In the genomic region with DNA sequence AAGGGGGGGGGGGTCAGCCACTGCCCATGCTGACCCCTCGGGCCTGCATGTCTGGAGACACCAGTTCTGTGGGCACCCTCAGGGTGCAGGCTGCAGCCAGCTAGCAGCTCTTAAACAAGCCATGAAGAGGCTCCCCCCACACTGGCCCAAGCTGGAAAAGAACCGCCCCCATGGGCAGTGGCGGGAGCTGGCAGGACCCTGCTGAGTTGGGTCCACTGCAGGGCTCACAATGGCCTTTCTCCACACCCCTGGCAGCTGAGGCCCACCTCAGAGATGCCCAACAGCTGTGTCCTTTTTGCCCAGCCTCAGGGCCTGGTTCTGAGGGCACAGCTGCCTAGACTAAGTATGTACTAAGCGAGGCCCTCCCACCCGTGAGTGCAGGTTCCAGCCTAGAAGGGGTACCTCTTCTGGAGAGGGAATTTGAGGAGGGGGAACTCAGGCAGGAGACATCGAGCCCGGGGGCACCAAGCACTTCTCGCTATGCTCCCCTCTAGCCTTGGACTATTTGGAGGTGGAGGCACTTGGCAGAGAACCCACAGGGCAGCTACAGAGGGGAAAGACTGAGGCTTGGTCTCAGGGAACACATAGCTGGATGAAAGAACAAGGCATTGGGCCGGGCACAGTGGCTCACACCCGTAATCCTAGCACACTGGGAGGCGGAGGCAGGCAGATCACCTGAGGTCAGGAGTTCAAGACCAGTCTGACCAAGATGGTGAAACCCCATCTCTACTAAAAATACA, we compare ENCODE assay signal across 12 cellular contexts. TPM values are rescaled to one million over a fixed set of nuclear protein-coding genes. Genes with fewer than 3 reads are reported as not detected.
DNase-seq lines count a peak whose midpoint lies in the region; ATAC-seq and TF ChIP-seq lines count a peak whose summit lies in the region.
"Had no signal": no experiment of that assay in that cellular context is flagged by ENCODE, and none has a peak within 500 bp of the region (broad histone marks: within the 10 kb centered on the region; RNA-seq: fewer than 3 reads in every experiment).

No MANE protein-coding gene starts in this region.

- CTCF ChIA-PET in CD4-positive, alpha-beta T cell (lab: Charles Lee): interaction anchor here (3.0 to 5.8 kb wide), 4 partner anchors 10 to 102 kb away, joined by 7 to 38 read pairs (median 20); no protein-coding TSS in a partner anchor

- ATAC-seq in CD4-positive, alpha-beta T cell (ENCODE audit: poor library complexity): no peak
- ATAC-seq in gastrocnemius medialis (no peak), GM18519 (IDR thresholded peaks at IDR 0.05; ENCODE audit: low FRiP score, unreplicated experiment) (no peak)

- TF ChIP-seq CTCF in CD4-positive, alpha-beta T cell (IDR thresholded peaks at IDR 0.05): no peak
- TF ChIP-seq CTCF in gastrocnemius medialis (IDR thresholded peaks at IDR 0.05 in 4 of 5, conservative IDR thresholded peaks at IDR 0.05 in 1 of 5): no peak
- no peak for TF ChIP-seq CTCF in brain microvascular endothelial cell (IDR thresholded peaks at IDR 0.05; ENCODE audit: low read depth, low read length, missing control alignments)

- H3K27ac Mint-ChIP-seq in CD4-positive, alpha-beta T cell: peak overlapping the region; percentile 96
- H3K27ac Mint-ChIP-seq: activated B cell treated with CpG ODN at 0.5 μM for 24 hours; activated naive CD8-positive, alpha-beta T cell treated with anti-CD3 and anti-CD28 coated beads, Interleukin-2, amount 10 ng/mL, durations not matched to agents 7 days and 5 days had no signal

- in situ Hi-C loops in gastrocnemius medialis (cut with MboI; ENCODE audit: low sequenced_read_pairs in 4 of 4): loop anchor here in 1 of 4 donors (5.0 kb wide), 1 partner anchor 41 kb away; no protein-coding TSS in a partner anchor
- in situ Hi-C loops in brain microvascular endothelial cell (cut with HindIII; ENCODE audit: low pct_ligation_motif_present, low sequenced_read_pairs): no loop called here

- no peak for TF ChIP-seq POLR2A in gastrocnemius medialis (IDR thresholded peaks at IDR 0.05)

- H3K27me3 ChIP-seq in CD4-positive, alpha-beta T cell (ENCODE audit: control insufficient read depth, insufficient read depth, low read length): no peaks in the 10 kb centered on the region
- no peaks in the 10 kb centered on the region for H3K27me3 ChIP-seq in adipocyte (replicated peaks; ENCODE audit: control insufficient read depth, insufficient read depth, low read length)
- no peaks in the 10 kb centered on the region for H3K27me3 ChIP-seq in layer of hippocampus (ENCODE audit: control insufficient read depth, insufficient read depth, low read length)
- no peaks in the 10 kb centered on the region for H3K27me3 ChIP-seq in gastrocnemius medialis
- no peaks in the 10 kb centered on the region for H3K27me3 ChIP-seq in brain microvascular endothelial cell (replicated peaks)

- H3K36me3 ChIP-seq in adipocyte (ENCODE audit: control insufficient read depth, insufficient read depth, low read length, severe bottlenecking): no peaks in the 10 kb centered on the region
- no peaks in the 10 kb centered on the region for H3K36me3 ChIP-seq in gastrocnemius medialis
- H3K36me3 ChIP-seq in brain microvascular endothelial cell (replicated peaks): no peaks in the 10 kb centered on the region

- no peak overlapping the region for H3K4me3 ChIP-seq in adipocyte (ENCODE audit: low read length)
- H3K4me3 ChIP-seq in gastrocnemius medialis: peak overlapping the region in 3 of 4 donors; percentile 94 to 100 (median 99)
- no peak overlapping the region for H3K4me3 ChIP-seq in brain microvascular endothelial cell (ENCODE audit: low read depth, low read length)

- H3K4me3 Mint-ChIP-seq in CD4-positive, alpha-beta T cell: peak overlapping the region; percentile 93
- H3K4me3 Mint-ChIP-seq: activated naive CD8-positive, alpha-beta T cell treated with anti-CD3 and anti-CD28 coated beads, Interleukin-2, amount 10 ng/mL, durations not matched to agents 7 days and 5 days had no signal

- H3K4me1 Mint-ChIP-seq in CD4-positive, alpha-beta T cell (ENCODE audit: low read depth): peaks cover 83% of the 10 kb centered on the region

- H3K4me1 ChIP-seq in adipocyte (ENCODE audit: control insufficient read depth, insufficient read depth, low read length) (peaks cover 57% of the 10 kb centered on the region), gastrocnemius medialis (peaks cover 68 to 76% of the 10 kb centered on the region in 2 donors)

- intact Hi-C loops in CD4-positive, alpha-beta T cell (cut with DNase I, micrococcal nuclease): no loop called here
- intact Hi-C loops in gastrocnemius medialis (cut with DNase I; ENCODE audit: low total_unique reads): no loop called here

- peak overlapping the region; percentile 50 for H3K27ac ChIP-seq in CD4-positive, alpha-beta T cell (ENCODE audit: low read depth, low read length)
- H3K27ac ChIP-seq in layer of hippocampus (ENCODE audit: low read depth, low read length): peak overlapping the region; percentile 100
- peak overlapping the region; percentile 100 for H3K27ac ChIP-seq in gastrocnemius medialis
- no peak overlapping the region for H3K27ac ChIP-seq in brain microvascular endothelial cell

- no peaks in the 10 kb centered on the region for H3K27me3 Mint-ChIP-seq in CD4-positive, alpha-beta T cell
- H3K27me3 Mint-ChIP-seq: activated B cell treated with CpG ODN at 0.5 μM for 24 hours had no signal

- no peak for DNase-seq in CD4-positive, alpha-beta T cell
- DNase-seq in adipocyte (ENCODE audit: low read depth): peak; percentile 17
- no peak for DNase-seq in gastrocnemius medialis
- no peak for DNase-seq in activated CD8-positive, alpha-beta memory T cell treated with anti-CD3 and anti-CD28 coated beads, Interleukin-2, amount 50 U/mL, for 4 hours
- DNase-seq in brain microvascular endothelial cell: no peak
- no peak for DNase-seq in inferior parietal cortex (ENCODE audit: extremely low spot score)
- DNase-seq: activated B cell treated with CpG ODN at 0.5 μM for 24 hours; activated naive CD8-positive, alpha-beta T cell treated with anti-CD3 and anti-CD28 coated beads, Interleukin-2, amount 10 ng/mL, durations not matched to agents 7 days and 5 days; NCI-H1930 had no signal

- peak overlapping the region; percentile 2 for H3K9ac ChIP-seq in adipocyte (ENCODE audit: low read length)

- POLR2A ChIA-PET in CD4-positive, alpha-beta T cell (lab: Charles Lee): interaction anchor here (0.6 to 4.6 kb wide), 11 partner anchors 9 to 461 kb away, joined by 3 to 34 read pairs (median 5); partner anchors contain the start of genes MED24 and NR1D1

- no peaks in the 10 kb centered on the region for H3K9me3 ChIP-seq in CD4-positive, alpha-beta T cell (ENCODE audit: control insufficient read depth, low read length)
- H3K9me3 ChIP-seq in adipocyte (ENCODE audit: control insufficient read depth, low read length): no peaks in the 10 kb centered on the region
- H3K9me3 ChIP-seq in gastrocnemius medialis: no peaks in the 10 kb centered on the region

- H3K36me3 Mint-ChIP-seq in CD4-positive, alpha-beta T cell (ENCODE audit: low read depth): peaks cover 12% of the 10 kb centered on the region
- H3K36me3 Mint-ChIP-seq: activated naive CD8-positive, alpha-beta T cell treated with anti-CD3 and anti-CD28 coated beads, Interleukin-2, amount 10 ng/mL, durations not matched to agents 7 days and 5 days had no signal

- H3K9me3 Mint-ChIP-seq in CD4-positive, alpha-beta T cell: no peaks in the 10 kb centered on the region
- H3K9me3 Mint-ChIP-seq: activated B cell treated with CpG ODN at 0.5 μM for 24 hours; activated naive CD8-positive, alpha-beta T cell treated with anti-CD3 and anti-CD28 coated beads, Interleukin-2, amount 10 ng/mL, durations not matched to agents 7 days and 5 days had no signal

RNA-seq across cellular contexts. Expression of gene THRA, which starts 3.2 kb away (rescaled TPM):
- total RNA-seq in CD4-positive, alpha-beta T cell: 10 to 100 TPM; 35.2 to 36.4 TPM
- 10 to 100 TPM; 42.2 to 71.6 (median 48.2) TPM for total RNA-seq in gastrocnemius medialis

RNA-seq across cellular contexts. Expression of gene MED24, which starts 11.7 kb away (rescaled TPM):
- 10 to 100 TPM; 82.9 to 85.3 TPM for total RNA-seq in CD4-positive, alpha-beta T cell
- total RNA-seq in gastrocnemius medialis: 100 to 1,000 TPM in 2 of 4 donors, 10 to 100 TPM in 2; 54.2 to 124 (median 93.9) TPM

RNA-seq across cellular contexts. Expression of gene NR1D1, which starts 34.4 kb away (rescaled TPM):
- 10 to 100 TPM; 29.6 to 34.1 TPM for total RNA-seq in CD4-positive, alpha-beta T cell
- total RNA-seq in gastrocnemius medialis: 10 to 100 TPM; 16.0 to 34.2 (median 18.3) TPM

RNA-seq across cellular contexts. Expression of gene CSF3, which starts 50.7 kb away (rescaled TPM):
- total RNA-seq in CD4-positive, alpha-beta T cell: not detected
- total RNA-seq in gastrocnemius medialis: 10 to 100 TPM; 11.4 to 20.6 (median 16.3) TPM
- total RNA-seq: activated B cell treated with CpG ODN at 0.5 μM for 24 hours; activated naive CD8-positive, alpha-beta T cell treated with anti-CD3 and anti-CD28 coated beads, Interleukin-2, amount 10 ng/mL, durations not matched to agents 7 days and 5 days; H4 had no signal

RNA-seq across cellular contexts. Expression of gene MSL1, which starts 55.8 kb away (rescaled TPM):
- 10 to 100 TPM; 77.0 to 79.2 TPM for total RNA-seq in CD4-positive, alpha-beta T cell
- total RNA-seq in gastrocnemius medialis: 10 to 100 TPM; 75.7 to 96.3 (median 85.9) TPM

Comparison
In these comparisons a context has a peak if more than half of its experiments do, and no peak if none do; other contexts are left out.
1. H3K4me3 ChIP-seq: peak in gastrocnemius medialis (3 of 4); none in adipocyte (single experiment) and brain microvascular endothelial cell (single experiment).